29 cellular contexts compared by ENCODE assay signal in the genomic region with DNA sequence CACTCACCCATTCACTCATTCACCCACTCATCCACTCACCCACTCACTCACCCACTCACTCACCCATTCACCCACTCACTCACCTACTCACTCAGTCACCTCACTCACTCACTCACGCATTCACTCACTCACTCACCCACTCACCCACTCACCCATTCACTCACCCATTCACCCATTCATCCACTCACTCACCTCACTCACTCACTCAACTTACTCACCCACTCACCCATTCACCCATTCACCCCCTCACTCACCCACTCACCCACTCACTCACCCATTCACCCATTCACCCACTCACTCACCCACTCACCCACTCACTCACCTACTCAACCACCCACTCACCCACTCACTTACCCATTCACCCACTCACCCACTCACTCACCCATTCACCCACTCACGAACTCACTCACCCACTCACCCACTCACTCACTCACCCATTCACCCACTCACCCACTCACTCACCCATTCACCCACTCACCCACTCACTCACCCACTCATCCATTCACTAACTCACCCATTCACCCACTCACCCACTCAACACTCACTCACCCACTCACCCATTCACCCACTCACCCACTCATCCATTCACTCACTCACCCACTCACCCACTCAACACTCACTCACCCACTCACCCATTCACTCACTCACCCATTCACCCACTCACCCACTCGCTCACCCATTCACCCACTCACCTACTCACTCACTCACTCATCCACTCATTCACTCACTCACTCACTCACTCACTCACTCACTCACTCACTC. TPM values are rescaled to one million over a fixed set of nuclear protein-coding genes. Genes with fewer than 3 reads are reported as not detected.
"Had no signal": no experiment of that assay in that cellular context is flagged by ENCODE, and none has a peak within 500 bp of the region (broad histone marks: within the 10 kb centered on the region; RNA-seq: fewer than 3 reads in every experiment).

No MANE protein-coding gene starts in this region.

- H3K4me1 ChIP-seq: SJCRH30 had no signal

- H3K9ac ChIP-seq: KMS-11, SK-N-SH had no signal

- DNase-seq: activated CD4-positive, alpha-beta T cell treated with anti-CD3 and anti-CD28 coated beads for 36 hours; activated CD8-positive, alpha-beta memory T cell treated with anti-CD3 and anti-CD28 coated beads, Interleukin-2, amount 50 U/mL, for 48 hours; activated CD8-positive, alpha-beta T cell treated with anti-CD3 and anti-CD28 coated beads, Interleukin-2, amount 10 ng/mL, durations not matched to agents 7 days and 5 days; activated effector memory CD4-positive, alpha-beta T cell treated with Interleukin-2 at 50 U/mL for 16 hours; activated naive CD4-positive, alpha-beta T cell; activated T-cell treated with anti-CD3 and anti-CD28 coated beads, Interleukin-2, amount 50 U/mL, for 1 hour; amygdala; cerebellar nuclear complex; NCI-H1092; NCI-H1417; NCI-H1694; NCI-H2029; NCI-H2107; NCI-H2171 treated with DMSO at 0.1 percent for 48 hours; NCI-H226; NCI-H510A; NCI-H526 treated with DMSO at 0.1 percent for 48 hours; NCI-H82; RPMI8226; SJCRH30; SK-N-SH; T-helper 1 cell; WERI-Rb-1 had no signal

- H3K27me3 ChIP-seq: SJCRH30 had no signal

- H3K4me2 ChIP-seq: KMS-11, SK-N-SH had no signal

- H3K4me3 ChIP-seq: SJCRH30 had no signal

- H3K9me3 ChIP-seq: SJCRH30, SK-N-SH had no signal

- H3K9me2 ChIP-seq: SK-N-SH had no signal

- H3K27ac ChIP-seq: KMS-11, SJCRH30, WERI-Rb-1 had no signal

- H3K36me3 ChIP-seq: SJCRH30, WERI-Rb-1 had no signal

- ATAC-seq: activated CD4-positive, alpha-beta T cell treated with anti-CD3 and anti-CD28 coated beads for 36 hours; activated CD8-positive, alpha-beta T cell treated with anti-CD3 and anti-CD28 coated beads, Interleukin-2, amount 10 ng/mL, durations not matched to agents 7 days and 5 days; Right ventricle myocardium inferior had no signal

RNA-seq across cellular contexts. Expression of a gene that starts 13.7 kb away (rescaled TPM):
- total RNA-seq: activated CD4-positive, alpha-beta T cell treated with anti-CD3 and anti-CD28 coated beads for 36 hours; activated CD8-positive, alpha-beta T cell treated with anti-CD3 and anti-CD28 coated beads, Interleukin-2, amount 10 ng/mL, durations not matched to agents 7 days and 5 days; cardiac septum; MCF 10A; OCI-LY7; Right ventricle myocardium inferior; SJCRH30; T-helper 2 cell treated with Interferon-gamma antibody and Interleukin-4, amounts not matched to agents 100 ng/mL and 5 ng/mL, for 36 hours had no signal
- polyA plus RNA-seq: SK-N-SH had no signal

RNA-seq across cellular contexts. Expression of a gene that starts 51.5 kb away (rescaled TPM):
- total RNA-seq: activated CD4-positive, alpha-beta T cell treated with anti-CD3 and anti-CD28 coated beads for 36 hours; activated CD8-positive, alpha-beta T cell treated with anti-CD3 and anti-CD28 coated beads, Interleukin-2, amount 10 ng/mL, durations not matched to agents 7 days and 5 days; cardiac septum; MCF 10A; Right ventricle myocardium inferior; SJCRH30; T-helper 2 cell treated with Interferon-gamma antibody and Interleukin-4, amounts not matched to agents 100 ng/mL and 5 ng/mL, for 36 hours had no signal
- polyA plus RNA-seq: SK-N-SH had no signal
